ENCODE assay signal across 1 cellular context in genomic region chr2:132698347-132698746, GRCh38. TPM values are rescaled to one million over a fixed set of nuclear protein-coding genes. Genes with fewer than 3 reads are reported as not detected.
"Had no signal": no experiment of that assay in that cellular context is flagged by ENCODE, and none has a peak within 500 bp of the region (broad histone marks: within the 10 kb centered on the region; RNA-seq: fewer than 3 reads in every experiment).

No MANE protein-coding gene starts in this region.

RNA-seq across cellular contexts. Expression of gene LYPD1, which starts 28.3 kb away (rescaled TPM):
- total RNA-seq: natural killer cell treated with Interleukin-12 subunit alpha and Interleukin-12 subunit beta and Interleukin-15 and Interleukin-18, amount 100 ng/mL, for 72 hours had no signal
